Comparison of ENCODE assay signal across 8 cellular contexts in genomic region chr19:53102186-53102585, GRCh38. TPM values are rescaled to one million over a fixed set of nuclear protein-coding genes. Genes with fewer than 3 reads are reported as not detected.
A peak's percentile ranks its signal among the peaks of the same experiment; 100 is the strongest.
DNase-seq lines count a peak whose midpoint lies in the region; ATAC-seq and TF ChIP-seq lines count a peak whose summit lies in the region.

No MANE protein-coding gene starts in this region.

- peaks cover 29% of the 10 kb centered on the region for H3K4me1 Mint-ChIP-seq in activated CD4-positive, alpha-beta T cell treated with anti-CD3 and anti-CD28 coated beads for 36 hours

- H3K27me3 Mint-ChIP-seq in activated CD4-positive, alpha-beta T cell treated with anti-CD3 and anti-CD28 coated beads for 36 hours = no peaks in the 10 kb centered on the region

- CTCF ChIA-PET in activated CD4-positive, alpha-beta T cell treated with anti-CD3 and anti-CD28 coated beads for 36 hours (lab: Charles Lee) = no interaction called here

- H3K9me3 ChIP-seq in WERI-Rb-1 (ENCODE audit: severe bottlenecking) = no peaks in the 10 kb centered on the region
- no peaks in the 10 kb centered on the region for H3K9me3 ChIP-seq in iPS DF 6.9 (ENCODE audit: control insufficient read depth, insufficient read depth, low read length)
- no peaks in the 10 kb centered on the region for H3K9me3 ChIP-seq in stomach smooth muscle (ENCODE audit: control insufficient read depth in 2 of 2, low read length in 2 of 2)

- ATAC-seq in activated CD4-positive, alpha-beta T cell treated with anti-CD3 and anti-CD28 coated beads for 36 hours = no peak

- H3K9me3 Mint-ChIP-seq in activated CD4-positive, alpha-beta T cell treated with anti-CD3 and anti-CD28 coated beads for 36 hours (ENCODE audit: low read depth) = peaks cover 6% of the 10 kb centered on the region

- no peaks in the 10 kb centered on the region for H3K27me3 ChIP-seq in WERI-Rb-1 (ENCODE audit: insufficient read depth, low read depth, severe bottlenecking)
- no peaks in the 10 kb centered on the region for H3K27me3 ChIP-seq in iPS DF 6.9 (ENCODE audit: control insufficient read depth, insufficient read depth, low read length)
- no peaks in the 10 kb centered on the region for H3K27me3 ChIP-seq in stomach smooth muscle (ENCODE audit: control insufficient read depth in 1 of 2, insufficient read depth in 2 of 2, low read length in 2 of 2)

- H3K4me3 Mint-ChIP-seq in activated CD4-positive, alpha-beta T cell treated with anti-CD3 and anti-CD28 coated beads for 36 hours = peak overlapping the region; percentile 87

- WGBS in iPS DF 6.9 (ENCODE audit: insufficient coverage, insufficient read length) = 100% methylated on average over 3 of the region's 10 CpGs

- peak; percentile 8 for DNase-seq in activated CD4-positive, alpha-beta T cell treated with anti-CD3 and anti-CD28 coated beads for 36 hours
- no peak for DNase-seq in activated CD4-positive, alpha-beta T cell treated with anti-CD3 and anti-CD28 coated beads, Interleukin-2, amount 50 U/mL, for 48 hours
- DNase-seq in WERI-Rb-1 = peak; percentile 89
- DNase-seq in iPS DF 6.9 (ENCODE audit: low read depth, low spot score) = no peak
- DNase-seq in DMS153 (lab: John Stamatoyannopoulos, UW) = no peak
- no peak for DNase-seq in GM19238 (ENCODE audit: insufficient read length, low spot score)
- no peak for DNase-seq in activated CD4-positive, CD25-positive, alpha-beta regulatory T cell (lab: John Stamatoyannopoulos, UW)

- POLR2A ChIA-PET in activated CD4-positive, alpha-beta T cell treated with anti-CD3 and anti-CD28 coated beads for 36 hours (lab: Charles Lee) = no interaction called here

- no peak for TF ChIP-seq CTCF in WERI-Rb-1 (IDR thresholded peaks at IDR 0.05; ENCODE audit: low read depth, low read length)

- H3K4me3 ChIP-seq in WERI-Rb-1 (ENCODE audit: low read depth, low read length) = peak overlapping the region; percentile 97
- peak overlapping the region; percentile 81 for H3K4me3 ChIP-seq in iPS DF 6.9 (ENCODE audit: low read length)
- peak overlapping the region; percentile 75 to 97 for H3K4me3 ChIP-seq in stomach smooth muscle (ENCODE audit: low read length in 2 of 2)

- peak overlapping the region; percentile 91 for H3K27ac Mint-ChIP-seq in activated CD4-positive, alpha-beta T cell treated with anti-CD3 and anti-CD28 coated beads for 36 hours

- H3K36me3 ChIP-seq in WERI-Rb-1 (peaks cover 13% of the 10 kb centered on the region), iPS DF 6.9 (ENCODE audit: control insufficient read depth, insufficient read depth, low read length) (no peaks in the 10 kb centered on the region), stomach smooth muscle (ENCODE audit: control insufficient read depth in 2 of 2, insufficient read depth in 2 of 2, low read length in 2 of 2) (peaks cover 0 to 7% of the 10 kb centered on the region in 2 donors)

- H3K27ac ChIP-seq in WERI-Rb-1 (peak overlapping the region; percentile 91), iPS DF 6.9 (ENCODE audit: low read length) (no peak overlapping the region), stomach smooth muscle (ENCODE audit: low read length) (peak overlapping the region; percentile 81)

- H3K4me1 ChIP-seq in iPS DF 6.9 (ENCODE audit: control insufficient read depth, insufficient read depth, low read length) (0 out of 2 replicates have a peak, but pooled peaks cover 1% of the 10 kb centered on the region), stomach smooth muscle (ENCODE audit: control insufficient read depth, insufficient read depth, low read length) (peaks cover 12% of the 10 kb centered on the region)

- intact Hi-C loops in activated CD4-positive, alpha-beta T cell treated with anti-CD3 and anti-CD28 coated beads for 36 hours (cut with DNase I, micrococcal nuclease) = loop anchor here (2.0 to 10.0 kb wide), 5 partner anchors 57 to 1093 kb away; partner anchors contain the start of genes PRPF31 (in 1 of the 2), TFPT (in 1 of the 2), TSEN34 (in 1 of the 2) and ZNF347 (in 1 of the 2)

- H3K36me3 Mint-ChIP-seq in activated CD4-positive, alpha-beta T cell treated with anti-CD3 and anti-CD28 coated beads for 36 hours (ENCODE audit: low read depth) = peaks cover 49% of the 10 kb centered on the region

- H3K9ac ChIP-seq in stomach smooth muscle (ENCODE audit: low read length in 2 of 2) = peak overlapping the region; percentile 87 to 88

RNA-seq across cellular contexts. Expression of gene ZNF160, which starts 1.0 kb away (rescaled TPM):
- 10 to 100 TPM; 42.2 to 53.0 TPM for total RNA-seq in activated CD4-positive, alpha-beta T cell treated with anti-CD3 and anti-CD28 coated beads for 36 hours

RNA-seq across cellular contexts. Expression of gene ZNF415, which starts 30.5 kb away (rescaled TPM):
- 1 to 10 TPM; 3.2 to 3.3 TPM for total RNA-seq in activated CD4-positive, alpha-beta T cell treated with anti-CD3 and anti-CD28 coated beads for 36 hours

RNA-seq across cellular contexts. Expression of gene ZNF347, which starts 56.7 kb away (rescaled TPM):
- total RNA-seq in activated CD4-positive, alpha-beta T cell treated with anti-CD3 and anti-CD28 coated beads for 36 hours = 1 to 10 TPM; 8.5 to 9.2 TPM

RNA-seq across cellular contexts. Expression of gene ERVV-2, which starts 57.6 kb away (rescaled TPM):
- total RNA-seq in activated CD4-positive, alpha-beta T cell treated with anti-CD3 and anti-CD28 coated beads for 36 hours = not detected

Comparison
In these comparisons a context has a peak if more than half of its experiments do, and no peak if none do; other contexts are left out.
1. DNase-seq: peak in activated CD4-positive, alpha-beta T cell treated with anti-CD3 and anti-CD28 coated beads for 36 hours (single experiment) and WERI-Rb-1 (single experiment); none in activated CD4-positive, alpha-beta T cell treated with anti-CD3 and anti-CD28 coated beads, Interleukin-2, amount 50 U/mL, for 48 hours (0 of 2), iPS DF 6.9 (single experiment), DMS153 (single experiment), GM19238 (single experiment) and activated CD4-positive, CD25-positive, alpha-beta regulatory T cell (0 of 4).
2. Peak in every context shown above with its lines, with median percentiles within 50 percentile points of each other: H3K4me3 ChIP-seq.